In the genomic region with DNA sequence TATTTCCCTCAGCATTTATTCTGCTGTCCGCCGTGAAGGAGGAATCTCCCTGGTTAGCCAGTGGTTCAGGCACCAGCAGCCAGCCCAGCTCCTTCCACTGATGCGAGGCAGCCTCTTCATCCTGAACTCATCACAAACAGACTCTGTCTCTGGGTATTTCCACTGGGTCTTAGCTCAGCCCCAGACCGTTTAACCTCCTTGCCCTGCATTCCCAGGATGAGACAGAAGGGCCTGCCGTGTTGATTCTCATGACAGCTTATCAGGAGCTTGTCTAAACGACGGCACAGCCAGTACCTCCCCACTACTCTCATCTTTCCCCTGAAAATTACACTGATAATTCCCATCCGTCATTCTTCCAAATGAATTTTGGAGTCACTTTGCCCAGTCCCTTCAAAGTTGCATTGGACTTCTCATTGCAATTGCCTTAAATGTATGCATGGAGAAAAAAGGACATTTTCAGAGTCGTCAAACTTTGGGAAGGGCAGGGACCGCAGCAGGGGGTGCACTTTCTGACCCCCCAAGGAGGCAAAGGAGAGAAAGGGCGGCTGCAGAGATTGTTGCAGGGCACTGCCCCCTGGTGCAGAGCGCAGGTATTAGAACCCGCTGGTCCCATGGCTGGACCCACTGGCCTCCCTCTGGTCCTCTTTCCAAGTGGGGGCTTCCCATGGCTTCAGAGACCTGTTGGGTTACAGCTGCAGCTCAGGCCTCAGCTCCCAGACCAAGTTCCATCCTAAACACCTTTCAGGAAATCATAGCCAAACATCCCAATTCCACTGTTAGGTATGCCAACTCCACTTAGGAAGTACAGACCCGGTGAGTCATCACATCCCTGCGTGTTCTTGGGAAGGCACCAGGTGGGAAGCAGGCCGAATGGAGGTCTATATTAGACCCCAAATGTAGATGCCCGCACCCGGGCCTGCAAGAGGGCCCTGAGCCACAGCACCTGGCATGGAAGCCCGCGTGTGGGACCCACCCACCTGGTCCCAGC, we compare ENCODE assay signal across 9 cellular contexts. TPM values are rescaled to one million over a fixed set of nuclear protein-coding genes. Genes with fewer than 3 reads are reported as not detected.
DNase-seq lines count a peak whose midpoint lies in the region; ATAC-seq and TF ChIP-seq lines count a peak whose summit lies in the region.
"Had no signal": no experiment of that assay in that cellular context is flagged by ENCODE, and none has a peak within 500 bp of the region (broad histone marks: within the 10 kb centered on the region; RNA-seq: fewer than 3 reads in every experiment).

No MANE protein-coding gene starts in this region.

- H2AFZ ChIP-seq in PC-9 = no peak overlapping the region

- intact Hi-C loops in activated naive CD4-positive, alpha-beta T cell treated with anti-CD3 and anti-CD28 coated beads for 36 hours (cut with micrococcal nuclease) = no loop called here
- intact Hi-C loops in PC-9 (cut with micrococcal nuclease; ENCODE audit: unreplicated experiment) = no loop called here

- no TSS peak for BruUV-seq in PC-9 (replicated peaks; lab: Mats Ljungman, UMichigan)

- peaks cover 13% of the 10 kb centered on the region for H3K4me1 Mint-ChIP-seq in activated naive CD4-positive, alpha-beta T cell treated with anti-CD3 and anti-CD28 coated beads for 36 hours (ENCODE audit: low read depth)
- peaks cover 35% of the 10 kb centered on the region for H3K4me1 Mint-ChIP-seq in type B pancreatic cell (ENCODE audit: unreplicated experiment)

- peak overlapping the region; percentile 71 for H3K4me2 ChIP-seq in PC-9

- H3K9me3 ChIP-seq in PC-9 (ENCODE audit: insufficient read depth, low read depth) = no peaks in the 10 kb centered on the region

- no peak overlapping the region for H3K27ac Mint-ChIP-seq in activated naive CD4-positive, alpha-beta T cell treated with anti-CD3 and anti-CD28 coated beads for 36 hours
- H3K27ac Mint-ChIP-seq in type B pancreatic cell = no peak overlapping the region

- H3K27ac ChIP-seq in PC-9 = peak overlapping the region; percentile 85

- H3K36me3 ChIP-seq in PC-9 (ENCODE audit: low read depth) = no peaks in the 10 kb centered on the region

- peaks cover 5% of the 10 kb centered on the region for H3K27me3 Mint-ChIP-seq in activated naive CD4-positive, alpha-beta T cell treated with anti-CD3 and anti-CD28 coated beads for 36 hours (ENCODE audit: low read depth)
- peaks cover 19% of the 10 kb centered on the region for H3K27me3 Mint-ChIP-seq in type B pancreatic cell

- no peaks in the 10 kb centered on the region for H3K36me3 Mint-ChIP-seq in activated naive CD4-positive, alpha-beta T cell treated with anti-CD3 and anti-CD28 coated beads for 36 hours (ENCODE audit: low read depth)
- H3K36me3 Mint-ChIP-seq in type B pancreatic cell = no peaks in the 10 kb centered on the region

- DNase-seq in activated naive CD4-positive, alpha-beta T cell treated with anti-CD3 and anti-CD28 coated beads for 36 hours = peak; percentile 23
- DNase-seq in activated naive CD4-positive, alpha-beta T cell (lab: John Stamatoyannopoulos, UW) = no peak
- DNase-seq in PC-9 (no peak), fibroblast of the aortic adventitia (ENCODE audit: low read depth) (peak; percentile 22), type B pancreatic cell (ENCODE audit: extremely low spot score, unreplicated experiment) (no peak)
- no peak for DNase-seq in stimulated activated CD4-positive, alpha-beta T cell treated with anti-CD3 and anti-CD28 coated beads, Interleukin-4, amount 100 ng/mL, for 1 hour

- ATAC-seq in GM18858 (IDR thresholded peaks at IDR 0.05; ENCODE audit: unreplicated experiment) (no peak), HG03095 (IDR thresholded peaks at IDR 0.05; ENCODE audit: unreplicated experiment) (no peak)

- peaks cover 24% of the 10 kb centered on the region; the same call in 1 of the 2 replicates for H3F3A ChIP-seq in PC-9 (ENCODE audit: insufficient read depth, low read depth)

- H3K9me2 ChIP-seq in PC-9 (ENCODE audit: insufficient read depth) = no peaks in the 10 kb centered on the region

- H3K79me2 ChIP-seq in PC-9 (ENCODE audit: low read depth) = peaks cover 5% of the 10 kb centered on the region; the same call in 1 of the 2 replicates

- H3K4me3 ChIP-seq in PC-9 = no peak overlapping the region
- no peak overlapping the region for H3K4me3 ChIP-seq in fibroblast of the aortic adventitia (ENCODE audit: low read depth, low read length)

- CTCF ChIA-PET in activated naive CD4-positive, alpha-beta T cell treated with anti-CD3 and anti-CD28 coated beads for 36 hours (lab: Charles Lee) = interaction anchor here (0.8 to 2.2 kb wide), 5 partner anchors 13 to 124 kb away, joined by 3 to 6 read pairs (median 4); no protein-coding TSS in a partner anchor
- CTCF ChIA-PET in PC-9 (lab: Charles Lee) = interaction anchor here (0.6 kb wide), 1 partner anchor 69 kb away, joined by 9 read pairs; no protein-coding TSS in a partner anchor

- POLR2A ChIA-PET in PC-9 (lab: Charles Lee; ENCODE audit: unreplicated experiment) = interaction anchor here (0.6 kb wide), 1 partner anchor 72 kb away, joined by 5 read pairs; no protein-coding TSS in a partner anchor

- H3K4me3 Mint-ChIP-seq in activated naive CD4-positive, alpha-beta T cell treated with anti-CD3 and anti-CD28 coated beads for 36 hours = no peak overlapping the region
- H3K4me3 Mint-ChIP-seq in type B pancreatic cell = peak overlapping the region; percentile 24

- peaks cover 49% of the 10 kb centered on the region for H3K4me1 ChIP-seq in PC-9 (replicated peaks; ENCODE audit: insufficient read depth)

- H4K20me1 ChIP-seq in PC-9 (ENCODE audit: insufficient read depth) = no peaks in the 10 kb centered on the region

- TF ChIP-seq CTCF in PC-9 (conservative IDR thresholded peaks at IDR 0.05) = peak; percentile 65
- peak; percentile 73 for TF ChIP-seq CTCF in fibroblast of the aortic adventitia (IDR thresholded peaks at IDR 0.05; ENCODE audit: insufficient read depth, low read length)
- peak; percentile 78 for TF ChIP-seq CTCF in type B pancreatic cell (conservative IDR thresholded peaks at IDR 0.05)

- no peaks in the 10 kb centered on the region for H3K9me3 Mint-ChIP-seq in activated naive CD4-positive, alpha-beta T cell treated with anti-CD3 and anti-CD28 coated beads for 36 hours
- H3K9me3 Mint-ChIP-seq in type B pancreatic cell = no peaks in the 10 kb centered on the region

- H3K27me3 ChIP-seq in PC-9 (ENCODE audit: insufficient read depth, low read depth) = no peaks in the 10 kb centered on the region

RNA-seq across cellular contexts. Expression of a gene that starts 3.7 kb away (rescaled TPM):
- 1 to 10 TPM; 5.8 to 5.9 TPM for total RNA-seq in activated naive CD4-positive, alpha-beta T cell treated with anti-CD3 and anti-CD28 coated beads for 36 hours
- total RNA-seq in PC-9 (2021) (65.3 and 77.6 TPM in 2 replicates), fibroblast of the aortic adventitia (ENCODE audit: low replicate concordance) (102 and 103 TPM in 2 replicates), type B pancreatic cell (ENCODE audit: low replicate concordance) (26.7 and 61.7 TPM in 2 replicates)

RNA-seq across cellular contexts. Expression of a gene that starts 9.8 kb away (rescaled TPM):
- total RNA-seq in activated naive CD4-positive, alpha-beta T cell treated with anti-CD3 and anti-CD28 coated beads for 36 hours = 1 to 10 TPM; 6.8 TPM
- 41.4 and 44.9 TPM in 2 replicates for total RNA-seq in PC-9 (2021)
- 14.6 and 44.4 TPM in 2 replicates for total RNA-seq in fibroblast of the aortic adventitia (ENCODE audit: low replicate concordance)
- total RNA-seq in type B pancreatic cell (ENCODE audit: low replicate concordance) = 26.6 and 56.6 TPM in 2 replicates

RNA-seq across cellular contexts. Expression of a gene that starts 34.9 kb away (rescaled TPM):
- 10 to 100 TPM; 32.4 to 35.4 TPM for total RNA-seq in activated naive CD4-positive, alpha-beta T cell treated with anti-CD3 and anti-CD28 coated beads for 36 hours
- total RNA-seq in PC-9 (2021) (23.8 and 25.5 TPM in 2 replicates), fibroblast of the aortic adventitia (ENCODE audit: low replicate concordance) (6.0 and 10.0 TPM in 2 replicates), type B pancreatic cell (ENCODE audit: low replicate concordance) (22.5 and 26.7 TPM in 2 replicates)

RNA-seq across cellular contexts. Expression of a gene that starts 37.3 kb away (rescaled TPM):
- under 1 TPM; 0.20 to 0.43 TPM for total RNA-seq in activated naive CD4-positive, alpha-beta T cell treated with anti-CD3 and anti-CD28 coated beads for 36 hours
- total RNA-seq in PC-9 (2021) = 6.2 and 6.9 TPM in 2 replicates
- total RNA-seq in fibroblast of the aortic adventitia (ENCODE audit: low replicate concordance) = 0.18 TPM in 1 of 2 replicates, not detected in the other
- total RNA-seq in type B pancreatic cell (ENCODE audit: low replicate concordance) = 1.6 TPM in 2 replicates
- total RNA-seq: dermis microvascular lymphatic vessel endothelial cell had no signal

Comparison
In these comparisons a context has a peak if more than half of its experiments do, and no peak if none do; other contexts are left out.
1. DNase-seq: peak in activated naive CD4-positive, alpha-beta T cell treated with anti-CD3 and anti-CD28 coated beads for 36 hours (single experiment) and fibroblast of the aortic adventitia (single experiment); none in activated naive CD4-positive, alpha-beta T cell (0 of 4), PC-9 (0 of 2), type B pancreatic cell (single experiment) and stimulated activated CD4-positive, alpha-beta T cell treated with anti-CD3 and anti-CD28 coated beads, Interleukin-4, amount 100 ng/mL, for 1 hour (single experiment).
2. Peak in every context shown above with its lines, with median percentiles within 50 percentile points of each other: CTCF ChIP-seq.